In the genomic region with DNA sequence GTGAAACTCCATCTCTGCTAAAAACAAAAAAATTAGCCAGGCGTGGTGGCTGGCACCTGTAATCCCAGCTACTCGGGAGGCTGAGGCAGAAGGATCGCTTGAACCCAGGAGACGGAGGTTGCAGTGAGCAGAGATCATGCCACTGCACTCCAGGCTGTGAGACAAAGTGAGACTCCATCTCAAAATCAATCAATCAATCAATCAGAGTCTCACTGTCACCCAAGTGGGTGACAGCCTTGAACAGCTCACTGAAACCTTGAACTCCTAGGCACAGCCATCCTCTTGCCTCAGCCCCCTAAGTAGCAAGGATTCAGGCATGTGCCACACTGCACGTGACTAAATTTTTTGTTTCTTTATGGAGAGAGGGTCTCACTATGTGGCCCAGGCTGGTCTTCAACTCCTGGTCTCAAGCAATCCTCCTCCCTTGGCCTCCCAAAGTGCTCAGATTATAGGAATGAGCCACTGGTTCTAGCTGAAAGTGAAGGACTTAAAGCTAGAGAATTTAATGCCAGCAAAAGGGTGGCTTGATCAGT, we compare ENCODE assay signal across 12 cellular contexts. TPM values are rescaled to one million over a fixed set of nuclear protein-coding genes. Genes with fewer than 3 reads are reported as not detected.
DNase-seq lines count a peak whose midpoint lies in the region; ATAC-seq and TF ChIP-seq lines count a peak whose summit lies in the region.
"Had no signal": no experiment of that assay in that cellular context is flagged by ENCODE, and none has a peak within 500 bp of the region (broad histone marks: within the 10 kb centered on the region; RNA-seq: fewer than 3 reads in every experiment).

No MANE protein-coding gene starts in this region.

- ATAC-seq in Right ventricle myocardium inferior (no peak), GM21526 (IDR thresholded peaks at IDR 0.05; ENCODE audit: low FRiP score, unreplicated experiment) (no peak)

- H2AFZ ChIP-seq in neural progenitor cell (replicated peaks) = no peak overlapping the region

- no peaks in the 10 kb centered on the region for H3K27me3 Mint-ChIP-seq in chondrocyte (ENCODE audit: low read depth)
- H3K27me3 Mint-ChIP-seq in neural progenitor cell (ENCODE audit: insufficient read depth, low read depth) = no peaks in the 10 kb centered on the region

- peaks cover 40% of the 10 kb centered on the region for H3K4me1 Mint-ChIP-seq in chondrocyte (ENCODE audit: low read depth)
- peaks cover 49% of the 10 kb centered on the region for H3K4me1 Mint-ChIP-seq in neural progenitor cell

- no peak overlapping the region for H3K4me2 ChIP-seq in neural progenitor cell

- no peak for DNase-seq in right atrium auricular region (ENCODE audit: low spot score)
- no peak for DNase-seq in Right ventricle myocardium inferior (ENCODE audit: missing footprints)
- no peak for DNase-seq in chondrocyte (ENCODE audit: low spot score)
- DNase-seq in neural progenitor cell (ENCODE audit: low spot score) = no peak
- no peak for DNase-seq in COLO668 (lab: John Stamatoyannopoulos, UW; ENCODE audit: unreplicated experiment)
- no peak for DNase-seq in RPMI8226
- DNase-seq in SJCRH30 = no peak
- DNase-seq: COR-L47, H7, NCI-H1694 treated with DMSO at 0.1 percent for 48 hours, T-helper 9 cell had no signal

- H3K27ac Mint-ChIP-seq in chondrocyte (ENCODE audit: unreplicated experiment) (peak overlapping the region; percentile 49), neural progenitor cell (no peak overlapping the region)

- H3K4me3 Mint-ChIP-seq in chondrocyte (ENCODE audit: unreplicated experiment) (no peak overlapping the region), neural progenitor cell (no peak overlapping the region)

- H3K9me3 Mint-ChIP-seq in chondrocyte (ENCODE audit: low read depth) (no peaks in the 10 kb centered on the region), neural progenitor cell (no peaks in the 10 kb centered on the region)

- intact Hi-C loops in Right ventricle myocardium inferior (cut with DNase I) = no loop called here

- H3K4me1 ChIP-seq in right atrium auricular region (peaks cover 0 to 79% of the 10 kb centered on the region in 2 donors), neural progenitor cell (peaks cover 4% of the 10 kb centered on the region), SJCRH30 (peaks cover 7% of the 10 kb centered on the region)

- no peaks in the 10 kb centered on the region for H3K9me3 ChIP-seq in right atrium auricular region
- H3K9me3 ChIP-seq in neural progenitor cell (ENCODE audit: low read depth) = no peaks in the 10 kb centered on the region
- no peaks in the 10 kb centered on the region for H3K9me3 ChIP-seq in SJCRH30 (replicated peaks)

- TF ChIP-seq CTCF in right atrium auricular region (IDR thresholded peaks at IDR 0.05) (no peak), chondrocyte (IDR thresholded peaks at IDR 0.05) (no peak), neural progenitor cell (IDR thresholded peaks at IDR 0.05) (no peak)

- H3K27ac ChIP-seq in right atrium auricular region = peak overlapping the region; percentile 60 to 70
- peak overlapping the region; percentile 53 for H3K27ac ChIP-seq in neural progenitor cell
- H3K27ac ChIP-seq in SJCRH30 = no peak overlapping the region

- H4K20me1 ChIP-seq in neural progenitor cell (ENCODE audit: low read depth) = peaks cover 100% of the 10 kb centered on the region

- H3K79me2 ChIP-seq in neural progenitor cell (ENCODE audit: low read depth) = peaks cover 100% of the 10 kb centered on the region

- H3K36me3 Mint-ChIP-seq in chondrocyte (ENCODE audit: low read depth) (peaks cover 3% of the 10 kb centered on the region), neural progenitor cell (peaks cover 23% of the 10 kb centered on the region)

- no peaks in the 10 kb centered on the region for H3K36me3 ChIP-seq in right atrium auricular region
- H3K36me3 ChIP-seq in neural progenitor cell = no peaks in the 10 kb centered on the region
- H3K36me3 ChIP-seq in SJCRH30 = peaks cover 19% of the 10 kb centered on the region

- H3K4me3 ChIP-seq in right atrium auricular region = no peak overlapping the region
- H3K4me3 ChIP-seq in neural progenitor cell = no peak overlapping the region
- no peak overlapping the region for H3K4me3 ChIP-seq in SJCRH30

- H3K27me3 ChIP-seq in right atrium auricular region (no peaks in the 10 kb centered on the region), neural progenitor cell (no peaks in the 10 kb centered on the region), SJCRH30 (no peaks in the 10 kb centered on the region)

- H3K9ac ChIP-seq in neural progenitor cell = no peak overlapping the region

- peaks cover 27% of the 10 kb centered on the region for H3F3A ChIP-seq in neural progenitor cell (ENCODE audit: low read depth)

RNA-seq across cellular contexts. Expression of a gene that starts 44.4 kb away (rescaled TPM):
- total RNA-seq in right atrium auricular region (10 to 100 TPM; 69.9 to 91.6 TPM), Right ventricle myocardium inferior (182 TPM), chondrocyte (419 to 543 TPM (median 538 TPM) in 3 replicates), neural progenitor cell (ENCODE audit: low replicate concordance) (175 and 197 TPM in 2 replicates)
- total RNA-seq in SJCRH30 (2014; rRNA removed; shearing (Covaris generic)) = 167 and 184 TPM in 2 replicates
